In the genomic region with DNA sequence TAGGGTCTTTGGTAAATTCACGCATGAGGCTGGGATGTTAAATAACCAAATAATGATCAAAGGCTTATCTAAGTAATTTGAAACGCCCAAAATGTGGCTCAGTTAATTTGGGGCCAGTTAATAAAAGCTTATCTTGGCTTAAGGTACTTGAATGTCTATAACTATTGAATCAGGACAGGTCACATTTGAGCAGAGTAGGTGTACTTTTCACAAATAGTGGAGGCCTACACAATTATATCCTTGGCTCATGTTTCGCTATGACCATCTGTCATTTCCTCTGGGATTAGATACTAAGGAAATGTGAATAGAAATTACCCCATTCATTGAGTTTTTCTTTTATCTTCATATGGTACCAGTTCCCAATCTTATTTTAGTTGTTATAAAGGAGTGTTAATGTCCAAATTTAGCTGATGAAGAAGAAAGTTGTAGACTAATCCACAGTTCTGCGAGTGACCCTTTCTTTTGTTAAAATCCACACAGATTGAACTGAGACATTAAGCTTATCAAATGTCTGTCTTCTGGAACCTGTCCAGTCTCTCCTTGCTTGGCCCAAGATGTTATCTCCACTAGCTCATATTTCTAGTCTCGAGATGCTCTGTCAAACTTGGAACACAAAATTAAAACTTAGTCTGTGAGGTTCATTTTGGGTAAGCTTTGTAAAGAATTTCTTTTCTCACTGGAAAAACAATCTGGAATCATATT, we compare ENCODE assay signal across 1 cellular context.
TF ChIP-seq lines count a peak whose summit lies in the region.

No MANE protein-coding gene starts in this region.

TF ChIP-seq in GM23338, 12 proteins besides CTCF, POLR2A, EP300 and RAD21:
- TF ChIP-seq ZNF114 (CRISPR knock-in tag; IDR thresholded peaks at IDR 0.05): no peak
- no peak for TF ChIP-seq REST (IDR thresholded peaks at IDR 0.05; ENCODE audit: unreplicated experiment)
- no peak for TF ChIP-seq EZH2phosphoT487 (IDR thresholded peaks at IDR 0.05; ENCODE audit: unreplicated experiment)
- TF ChIP-seq ZNF331 (CRISPR knock-in tag; IDR thresholded peaks at IDR 0.05; ENCODE audit: low read depth): no peak
- no peak for TF ChIP-seq NANOG (IDR thresholded peaks at IDR 0.05; ENCODE audit: borderline replicate concordance)
- TF ChIP-seq ZNF462 (CRISPR knock-in tag; IDR thresholded peaks at IDR 0.05): no peak
- TF ChIP-seq POLR2AphosphoS5 (IDR thresholded peaks at IDR 0.05; ENCODE audit: low read depth): no peak
- TF ChIP-seq JUNB (IDR thresholded peaks at IDR 0.05; ENCODE audit: unreplicated experiment): no peak
- TF ChIP-seq ETS1 (IDR thresholded peaks at IDR 0.05): no peak
- no peak for TF ChIP-seq EZH2 (IDR thresholded peaks at IDR 0.05; ENCODE audit: low read depth, unreplicated experiment)
- TF ChIP-seq CREB1 (CRISPR knock-in tag; IDR thresholded peaks at IDR 0.05; ENCODE audit: low read depth): no peak
- TF ChIP-seq STAT1 (IDR thresholded peaks at IDR 0.05; ENCODE audit: unreplicated experiment): no peak
